ENCODE assay signal across 8 cellular contexts in the genomic region with DNA sequence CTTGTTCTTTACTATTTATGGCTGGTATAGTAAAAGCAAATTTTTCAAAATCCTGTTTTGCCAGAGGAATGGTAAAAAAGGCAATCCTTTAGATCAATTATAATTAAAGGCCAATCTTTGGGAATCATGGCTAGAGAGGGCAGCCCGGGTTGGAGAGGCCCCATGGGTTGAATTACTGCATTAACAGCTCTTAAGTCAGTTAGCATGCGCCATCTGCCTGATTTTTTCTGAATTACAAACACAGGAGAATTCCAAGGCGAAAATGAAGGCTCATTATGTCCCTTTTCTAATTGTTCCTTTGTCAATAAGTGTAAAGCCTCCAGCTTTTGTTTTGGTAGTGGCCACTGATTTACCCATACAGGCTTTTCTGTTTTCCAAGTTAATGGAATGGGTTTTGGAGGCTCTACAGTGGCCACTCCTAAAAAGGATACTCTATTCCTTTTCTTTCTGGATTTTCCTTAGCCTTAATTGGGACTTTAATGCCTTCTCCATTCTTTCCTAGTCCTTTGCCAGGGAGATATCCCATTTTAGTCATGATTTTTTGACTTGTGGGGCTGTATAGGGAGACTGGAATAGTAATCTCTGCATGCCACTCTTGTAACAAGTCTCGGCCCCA.
A peak's percentile ranks its signal among the peaks of the same experiment; 100 is the strongest.
DNase-seq lines count a peak whose midpoint lies in the region; ATAC-seq and TF ChIP-seq lines count a peak whose summit lies in the region.
"Not testable (repeated sequence)": the region's sequence is repeated elsewhere in the genome, so short reads cannot be mapped to it uniquely, and the experiment has no call there.

No MANE protein-coding gene starts in this region.

- TF ChIP-seq CTCF in C4-2B (conservative IDR thresholded peaks at IDR 0.05) (peak; percentile 72), GM13977 (IDR thresholded peaks at IDR 0.05; ENCODE audit: extremely low read depth, insufficient read depth, missing control alignments) (peak; percentile 44), lung (IDR thresholded peaks at IDR 0.05; ENCODE audit: control extremely low read depth, extremely low read depth) (peak; percentile 32), stomach (IDR thresholded peaks at IDR 0.05) (peak in 5 of 7 experiments; percentile 25 to 58 (median 45))

- intact Hi-C loops in stomach (cut with DNase I; ENCODE audit: low total_unique reads): not testable (repeated sequence)

- not testable (repeated sequence) for H3K36me3 ChIP-seq in lung (ENCODE audit: control insufficient read depth in 2 of 2, insufficient read depth in 2 of 2, low read length in 2 of 2); stomach

- not testable (repeated sequence) for H3K27me3 ChIP-seq in lung (ENCODE audit: control insufficient read depth, insufficient read depth); stomach

- WGBS in lung, 2 donors: 49 to 51% methylated on average over 4 of the region's 4 CpGs
- WGBS in stomach, 5 donors: 37 to 43% (median 41%) methylated on average over 4 of the region's 4 CpGs

- not testable (repeated sequence) for DNase-seq in GM13977 (ENCODE audit: low spot score); lung (ENCODE audit: low spot score); stomach
- DNase-seq in NCI-H1417 (lab: John Stamatoyannopoulos, UW): peak; percentile 6 to 51 (median 10)
- DNase-seq in RKO (ENCODE audit: low spot score): peak; percentile 53
- peak; percentile 33 for DNase-seq in astrocyte of the hippocampus (ENCODE audit: low read depth, low spot score)
- peak; percentile 13 for DNase-seq in fibroblast of gingiva (ENCODE audit: low read depth)

- TF ChIP-seq POLR2A in stomach (IDR thresholded peaks at IDR 0.05): not testable (repeated sequence)

- H3K27ac ChIP-seq in C4-2B; lung (ENCODE audit: low read depth in 1 of 2, low read length in 1 of 2); stomach: not testable (repeated sequence)

- not testable (repeated sequence) for H3K9me3 ChIP-seq in lung (ENCODE audit: control insufficient read depth in 2 of 2, insufficient read depth in 1 of 2, low read length in 1 of 2); stomach

- not testable (repeated sequence) for TF ChIP-seq EP300 in stomach (IDR thresholded peaks at IDR 0.05)

- in situ Hi-C loops in GM13977 (cut with MboI; ENCODE audit: low pct_unique_long_range_greater_than_20kb, low sequenced_read_pairs, unreplicated experiment): loop anchor here (25.0 kb wide), 1 partner anchor 397 kb away; no protein-coding TSS in a partner anchor

- H3K4me3 ChIP-seq in lung, stomach: not testable (repeated sequence)

- not testable (repeated sequence) for H3K4me1 ChIP-seq in lung (ENCODE audit: control insufficient read depth in 2 of 2, insufficient read depth in 2 of 2, low read length in 2 of 2); stomach

- not testable (repeated sequence) for ATAC-seq in lung (ENCODE audit: insufficient read depth, low FRiP score)
